Comparison of ENCODE assay signal across 1 cellular context in the genomic region with DNA sequence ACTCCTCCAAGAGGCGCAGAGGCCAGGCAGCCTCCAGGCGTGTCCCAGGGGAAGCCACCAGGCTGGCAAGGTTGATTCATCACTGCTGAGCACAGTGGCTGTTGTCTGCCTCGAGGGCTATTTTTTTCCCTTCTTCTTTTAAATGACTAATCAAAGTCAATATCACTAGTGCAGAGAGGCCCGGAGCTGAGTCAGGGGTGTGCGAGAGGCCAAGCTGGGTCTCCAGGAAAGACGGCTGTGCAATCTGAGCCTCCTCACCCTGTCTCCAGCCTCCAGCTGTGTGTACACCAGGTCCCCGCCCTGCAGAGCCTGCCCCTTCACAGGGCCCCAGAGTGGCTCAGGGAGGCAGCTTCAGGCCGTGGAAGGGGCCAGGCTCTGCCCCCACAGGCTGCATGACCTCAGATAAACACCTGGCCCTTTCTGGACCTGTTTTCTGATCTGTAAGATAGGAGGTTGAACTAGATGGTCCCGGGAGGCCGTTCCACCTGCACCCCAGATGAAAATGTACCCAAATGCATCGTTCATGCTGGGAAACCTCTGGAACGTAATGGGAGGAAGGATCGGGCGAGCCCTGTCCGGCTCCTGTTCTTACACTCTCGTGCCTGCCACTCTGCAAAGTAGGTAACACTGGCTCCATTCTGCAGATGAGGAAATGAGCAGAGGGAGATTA.
TF ChIP-seq lines count a peak whose summit lies in the region.

No MANE protein-coding gene starts in this region.

TF ChIP-seq in K562, 482 proteins besides CTCF, POLR2A, EP300 and RAD21 (continued from another document and continues in another):
- TF ChIP-seq ZNF695 (CRISPR knock-in tag; IDR thresholded peaks at IDR 0.05): no peak
- no peak for TF ChIP-seq ESRRB (CRISPR knock-in tag; IDR thresholded peaks at IDR 0.05; ENCODE audit: borderline replicate concordance)
- no peak for TF ChIP-seq ZNF165 (CRISPR knock-in tag; IDR thresholded peaks at IDR 0.05; ENCODE audit: borderline replicate concordance)
- TF ChIP-seq ZNF41 (CRISPR knock-in tag; conservative IDR thresholded peaks at IDR 0.05): no peak
- TF ChIP-seq HDGF (IDR thresholded peaks at IDR 0.05): no peak
- peak; percentile 74 for TF ChIP-seq CREM (IDR thresholded peaks at IDR 0.05; ENCODE audit: low read depth)
- TF ChIP-seq STAT5A (IDR thresholded peaks at IDR 0.05; ENCODE audit: borderline replicate concordance, low read length): peak; percentile 83
- no peak for TF ChIP-seq RFX7 (CRISPR knock-in tag; IDR thresholded peaks at IDR 0.05)
- TF ChIP-seq, protein P1, sequence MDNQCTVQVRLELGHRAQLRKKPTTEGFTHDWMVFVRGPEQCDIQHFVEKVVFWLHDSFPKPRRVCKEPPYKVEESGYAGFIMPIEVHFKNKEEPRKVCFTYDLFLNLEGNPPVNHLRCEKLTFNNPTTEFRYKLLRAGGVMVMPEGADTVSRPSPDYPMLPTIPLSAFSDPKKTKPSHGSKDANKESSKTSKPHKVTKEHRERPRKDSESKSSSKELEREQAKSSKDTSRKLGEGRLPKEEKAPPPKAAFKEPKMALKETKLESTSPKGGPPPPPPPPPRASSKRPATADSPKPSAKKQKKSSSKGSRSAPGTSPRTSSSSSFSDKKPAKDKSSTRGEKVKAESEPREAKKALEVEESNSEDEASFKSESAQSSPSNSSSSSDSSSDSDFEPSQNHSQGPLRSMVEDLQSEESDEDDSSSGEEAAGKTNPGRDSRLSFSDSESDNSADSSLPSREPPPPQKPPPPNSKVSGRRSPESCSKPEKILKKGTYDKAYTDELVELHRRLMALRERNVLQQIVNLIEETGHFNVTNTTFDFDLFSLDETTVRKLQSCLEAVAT (IDR thresholded peaks at IDR 0.05): no peak
- TF ChIP-seq, protein P2, sequence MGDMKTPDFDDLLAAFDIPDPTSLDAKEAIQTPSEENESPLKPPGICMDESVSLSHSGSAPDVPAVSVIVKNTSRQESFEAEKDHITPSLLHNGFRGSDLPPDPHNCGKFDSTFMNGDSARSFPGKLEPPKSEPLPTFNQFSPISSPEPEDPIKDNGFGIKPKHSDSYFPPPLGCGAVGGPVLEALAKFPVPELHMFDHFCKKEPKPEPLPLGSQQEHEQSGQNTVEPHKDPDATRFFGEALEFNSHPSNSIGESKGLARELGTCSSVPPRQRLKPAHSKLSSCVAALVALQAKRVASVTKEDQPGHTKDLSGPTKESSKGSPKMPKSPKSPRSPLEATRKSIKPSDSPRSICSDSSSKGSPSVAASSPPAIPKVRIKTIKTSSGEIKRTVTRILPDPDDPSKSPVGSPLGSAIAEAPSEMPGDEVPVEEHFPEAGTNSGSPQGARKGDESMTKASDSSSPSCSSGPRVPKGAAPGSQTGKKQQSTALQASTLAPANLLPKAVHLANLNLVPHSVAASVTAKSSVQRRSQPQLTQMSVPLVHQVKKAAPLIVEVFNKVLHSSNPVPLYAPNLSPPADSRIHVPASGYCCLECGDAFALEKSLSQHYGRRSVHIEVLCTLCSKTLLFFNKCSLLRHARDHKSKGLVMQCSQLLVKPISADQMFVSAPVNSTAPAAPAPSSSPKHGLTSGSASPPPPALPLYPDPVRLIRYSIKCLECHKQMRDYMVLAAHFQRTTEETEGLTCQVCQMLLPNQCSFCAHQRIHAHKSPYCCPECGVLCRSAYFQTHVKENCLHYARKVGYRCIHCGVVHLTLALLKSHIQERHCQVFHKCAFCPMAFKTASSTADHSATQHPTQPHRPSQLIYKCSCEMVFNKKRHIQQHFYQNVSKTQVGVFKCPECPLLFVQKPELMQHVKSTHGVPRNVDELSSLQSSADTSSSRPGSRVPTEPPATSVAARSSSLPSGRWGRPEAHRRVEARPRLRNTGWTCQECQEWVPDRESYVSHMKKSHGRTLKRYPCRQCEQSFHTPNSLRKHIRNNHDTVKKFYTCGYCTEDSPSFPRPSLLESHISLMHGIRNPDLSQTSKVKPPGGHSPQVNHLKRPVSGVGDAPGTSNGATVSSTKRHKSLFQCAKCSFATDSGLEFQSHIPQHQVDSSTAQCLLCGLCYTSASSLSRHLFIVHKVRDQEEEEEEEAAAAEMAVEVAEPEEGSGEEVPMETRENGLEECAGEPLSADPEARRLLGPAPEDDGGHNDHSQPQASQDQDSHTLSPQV (IDR thresholded peaks at IDR 0.05): no peak; the same call in 1 of the 2 replicates
- no peak for TF ChIP-seq PCBP2 (IDR thresholded peaks at IDR 0.05; ENCODE audit: low read depth, low read length, poor library complexity, severe bottlenecking)
- TF ChIP-seq ZNF780A (CRISPR knock-in tag; IDR thresholded peaks at IDR 0.05): no peak
- TF ChIP-seq, protein P3, sequence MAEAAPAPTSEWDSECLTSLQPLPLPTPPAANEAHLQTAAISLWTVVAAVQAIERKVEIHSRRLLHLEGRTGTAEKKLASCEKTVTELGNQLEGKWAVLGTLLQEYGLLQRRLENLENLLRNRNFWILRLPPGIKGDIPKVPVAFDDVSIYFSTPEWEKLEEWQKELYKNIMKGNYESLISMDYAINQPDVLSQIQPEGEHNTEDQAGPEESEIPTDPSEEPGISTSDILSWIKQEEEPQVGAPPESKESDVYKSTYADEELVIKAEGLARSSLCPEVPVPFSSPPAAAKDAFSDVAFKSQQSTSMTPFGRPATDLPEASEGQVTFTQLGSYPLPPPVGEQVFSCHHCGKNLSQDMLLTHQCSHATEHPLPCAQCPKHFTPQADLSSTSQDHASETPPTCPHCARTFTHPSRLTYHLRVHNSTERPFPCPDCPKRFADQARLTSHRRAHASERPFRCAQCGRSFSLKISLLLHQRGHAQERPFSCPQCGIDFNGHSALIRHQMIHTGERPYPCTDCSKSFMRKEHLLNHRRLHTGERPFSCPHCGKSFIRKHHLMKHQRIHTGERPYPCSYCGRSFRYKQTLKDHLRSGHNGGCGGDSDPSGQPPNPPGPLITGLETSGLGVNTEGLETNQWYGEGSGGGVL (CRISPR knock-in tag; IDR thresholded peaks at IDR 0.05): no peak
- no peak for TF ChIP-seq POLR2G (IDR thresholded peaks at IDR 0.05; ENCODE audit: low read depth, low read length)
- no peak for TF ChIP-seq ZFX (CRISPR knock-in tag; IDR thresholded peaks at IDR 0.05)
- TF ChIP-seq, protein P4, sequence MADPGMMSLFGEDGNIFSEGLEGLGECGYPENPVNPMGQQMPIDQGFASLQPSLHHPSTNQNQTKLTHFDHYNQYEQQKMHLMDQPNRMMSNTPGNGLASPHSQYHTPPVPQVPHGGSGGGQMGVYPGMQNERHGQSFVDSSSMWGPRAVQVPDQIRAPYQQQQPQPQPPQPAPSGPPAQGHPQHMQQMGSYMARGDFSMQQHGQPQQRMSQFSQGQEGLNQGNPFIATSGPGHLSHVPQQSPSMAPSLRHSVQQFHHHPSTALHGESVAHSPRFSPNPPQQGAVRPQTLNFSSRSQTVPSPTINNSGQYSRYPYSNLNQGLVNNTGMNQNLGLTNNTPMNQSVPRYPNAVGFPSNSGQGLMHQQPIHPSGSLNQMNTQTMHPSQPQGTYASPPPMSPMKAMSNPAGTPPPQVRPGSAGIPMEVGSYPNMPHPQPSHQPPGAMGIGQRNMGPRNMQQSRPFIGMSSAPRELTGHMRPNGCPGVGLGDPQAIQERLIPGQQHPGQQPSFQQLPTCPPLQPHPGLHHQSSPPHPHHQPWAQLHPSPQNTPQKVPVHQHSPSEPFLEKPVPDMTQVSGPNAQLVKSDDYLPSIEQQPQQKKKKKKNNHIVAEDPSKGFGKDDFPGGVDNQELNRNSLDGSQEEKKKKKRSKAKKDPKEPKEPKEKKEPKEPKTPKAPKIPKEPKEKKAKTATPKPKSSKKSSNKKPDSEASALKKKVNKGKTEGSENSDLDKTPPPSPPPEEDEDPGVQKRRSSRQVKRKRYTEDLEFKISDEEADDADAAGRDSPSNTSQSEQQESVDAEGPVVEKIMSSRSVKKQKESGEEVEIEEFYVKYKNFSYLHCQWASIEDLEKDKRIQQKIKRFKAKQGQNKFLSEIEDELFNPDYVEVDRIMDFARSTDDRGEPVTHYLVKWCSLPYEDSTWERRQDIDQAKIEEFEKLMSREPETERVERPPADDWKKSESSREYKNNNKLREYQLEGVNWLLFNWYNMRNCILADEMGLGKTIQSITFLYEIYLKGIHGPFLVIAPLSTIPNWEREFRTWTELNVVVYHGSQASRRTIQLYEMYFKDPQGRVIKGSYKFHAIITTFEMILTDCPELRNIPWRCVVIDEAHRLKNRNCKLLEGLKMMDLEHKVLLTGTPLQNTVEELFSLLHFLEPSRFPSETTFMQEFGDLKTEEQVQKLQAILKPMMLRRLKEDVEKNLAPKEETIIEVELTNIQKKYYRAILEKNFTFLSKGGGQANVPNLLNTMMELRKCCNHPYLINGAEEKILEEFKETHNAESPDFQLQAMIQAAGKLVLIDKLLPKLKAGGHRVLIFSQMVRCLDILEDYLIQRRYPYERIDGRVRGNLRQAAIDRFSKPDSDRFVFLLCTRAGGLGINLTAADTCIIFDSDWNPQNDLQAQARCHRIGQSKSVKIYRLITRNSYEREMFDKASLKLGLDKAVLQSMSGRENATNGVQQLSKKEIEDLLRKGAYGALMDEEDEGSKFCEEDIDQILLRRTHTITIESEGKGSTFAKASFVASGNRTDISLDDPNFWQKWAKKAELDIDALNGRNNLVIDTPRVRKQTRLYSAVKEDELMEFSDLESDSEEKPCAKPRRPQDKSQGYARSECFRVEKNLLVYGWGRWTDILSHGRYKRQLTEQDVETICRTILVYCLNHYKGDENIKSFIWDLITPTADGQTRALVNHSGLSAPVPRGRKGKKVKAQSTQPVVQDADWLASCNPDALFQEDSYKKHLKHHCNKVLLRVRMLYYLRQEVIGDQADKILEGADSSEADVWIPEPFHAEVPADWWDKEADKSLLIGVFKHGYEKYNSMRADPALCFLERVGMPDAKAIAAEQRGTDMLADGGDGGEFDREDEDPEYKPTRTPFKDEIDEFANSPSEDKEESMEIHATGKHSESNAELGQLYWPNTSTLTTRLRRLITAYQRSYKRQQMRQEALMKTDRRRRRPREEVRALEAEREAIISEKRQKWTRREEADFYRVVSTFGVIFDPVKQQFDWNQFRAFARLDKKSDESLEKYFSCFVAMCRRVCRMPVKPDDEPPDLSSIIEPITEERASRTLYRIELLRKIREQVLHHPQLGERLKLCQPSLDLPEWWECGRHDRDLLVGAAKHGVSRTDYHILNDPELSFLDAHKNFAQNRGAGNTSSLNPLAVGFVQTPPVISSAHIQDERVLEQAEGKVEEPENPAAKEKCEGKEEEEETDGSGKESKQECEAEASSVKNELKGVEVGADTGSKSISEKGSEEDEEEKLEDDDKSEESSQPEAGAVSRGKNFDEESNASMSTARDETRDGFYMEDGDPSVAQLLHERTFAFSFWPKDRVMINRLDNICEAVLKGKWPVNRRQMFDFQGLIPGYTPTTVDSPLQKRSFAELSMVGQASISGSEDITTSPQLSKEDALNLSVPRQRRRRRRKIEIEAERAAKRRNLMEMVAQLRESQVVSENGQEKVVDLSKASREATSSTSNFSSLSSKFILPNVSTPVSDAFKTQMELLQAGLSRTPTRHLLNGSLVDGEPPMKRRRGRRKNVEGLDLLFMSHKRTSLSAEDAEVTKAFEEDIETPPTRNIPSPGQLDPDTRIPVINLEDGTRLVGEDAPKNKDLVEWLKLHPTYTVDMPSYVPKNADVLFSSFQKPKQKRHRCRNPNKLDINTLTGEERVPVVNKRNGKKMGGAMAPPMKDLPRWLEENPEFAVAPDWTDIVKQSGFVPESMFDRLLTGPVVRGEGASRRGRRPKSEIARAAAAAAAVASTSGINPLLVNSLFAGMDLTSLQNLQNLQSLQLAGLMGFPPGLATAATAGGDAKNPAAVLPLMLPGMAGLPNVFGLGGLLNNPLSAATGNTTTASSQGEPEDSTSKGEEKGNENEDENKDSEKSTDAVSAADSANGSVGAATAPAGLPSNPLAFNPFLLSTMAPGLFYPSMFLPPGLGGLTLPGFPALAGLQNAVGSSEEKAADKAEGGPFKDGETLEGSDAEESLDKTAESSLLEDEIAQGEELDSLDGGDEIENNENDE (IDR thresholded peaks at IDR 0.05; ENCODE audit: low read depth, low read length): no peak
- no peak for TF ChIP-seq PCBP1 (IDR thresholded peaks at IDR 0.05; ENCODE audit: low read depth, low read length, poor library complexity, severe bottlenecking)
- no peak for TF ChIP-seq ZNF586 (CRISPR knock-in tag; conservative IDR thresholded peaks at IDR 0.05)
- no peak for TF ChIP-seq KDM2B (CRISPR knock-in tag; IDR thresholded peaks at IDR 0.05)
- TF ChIP-seq YY1 (IDR thresholded peaks at IDR 0.05; ENCODE audit: borderline replicate concordance in 1 of 3, control insufficient read depth in 1 of 3, extremely low read depth in 1 of 3, insufficient read depth in 3 of 3, insufficient read length in 1 of 3, insufficient replicate concordance in 2 of 3, low read depth in 1 of 3, low read length in 2 of 3): no peak
- TF ChIP-seq, protein P5, sequence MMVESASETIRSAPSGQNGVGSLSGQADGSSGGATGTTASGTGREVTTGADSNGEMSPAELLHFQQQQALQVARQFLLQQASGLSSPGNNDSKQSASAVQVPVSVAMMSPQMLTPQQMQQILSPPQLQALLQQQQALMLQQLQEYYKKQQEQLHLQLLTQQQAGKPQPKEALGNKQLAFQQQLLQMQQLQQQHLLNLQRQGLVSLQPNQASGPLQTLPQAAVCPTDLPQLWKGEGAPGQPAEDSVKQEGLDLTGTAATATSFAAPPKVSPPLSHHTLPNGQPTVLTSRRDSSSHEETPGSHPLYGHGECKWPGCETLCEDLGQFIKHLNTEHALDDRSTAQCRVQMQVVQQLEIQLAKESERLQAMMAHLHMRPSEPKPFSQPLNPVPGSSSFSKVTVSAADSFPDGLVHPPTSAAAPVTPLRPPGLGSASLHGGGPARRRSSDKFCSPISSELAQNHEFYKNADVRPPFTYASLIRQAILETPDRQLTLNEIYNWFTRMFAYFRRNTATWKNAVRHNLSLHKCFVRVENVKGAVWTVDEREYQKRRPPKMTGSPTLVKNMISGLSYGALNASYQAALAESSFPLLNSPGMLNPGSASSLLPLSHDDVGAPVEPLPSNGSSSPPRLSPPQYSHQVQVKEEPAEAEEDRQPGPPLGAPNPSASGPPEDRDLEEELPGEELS (CRISPR knock-in tag; IDR thresholded peaks at IDR 0.05; ENCODE audit: borderline replicate concordance): 0 out of 2 replicates have a peak, but pooled peaks have one; percentile 45
- no peak for TF ChIP-seq NR2F6 (CRISPR knock-in tag; IDR thresholded peaks at IDR 0.05)
